ENCODE assay signal across 10 cellular contexts in genomic region chr6:106702046-106702445, GRCh38.
A peak's percentile ranks its signal among the peaks of the same experiment; 100 is the strongest.
DNase-seq lines count a peak whose midpoint lies in the region; ATAC-seq and TF ChIP-seq lines count a peak whose summit lies in the region.
"Had no signal": no experiment of that assay in that cellular context is flagged by ENCODE, and none has a peak within 500 bp of the region (broad histone marks: within the 10 kb centered on the region; RNA-seq: fewer than 3 reads in every experiment).

No MANE protein-coding gene starts in this region.

- peaks cover 0 to 3% (median 0%) of the 10 kb centered on the region in 7 donors for H3K4me1 Mint-ChIP-seq in naive thymus-derived CD4-positive, alpha-beta T cell

- H3K27ac Mint-ChIP-seq in naive thymus-derived CD4-positive, alpha-beta T cell = no peak overlapping the region

- no peak overlapping the region for H3K4ac ChIP-seq in neuronal stem cell (ENCODE audit: low read length)
- no peak overlapping the region for H3K4ac ChIP-seq in mesenchymal stem cell (ENCODE audit: low read depth in 1 of 2, low read length in 2 of 2)

- intact Hi-C loops in body of pancreas (cut with DNase I) = no loop called here
- intact Hi-C loops in naive thymus-derived CD4-positive, alpha-beta T cell (cut with micrococcal nuclease) = no loop called here

- H2BK12ac ChIP-seq in neuronal stem cell (ENCODE audit: low read length) (no peak overlapping the region), mesenchymal stem cell (ENCODE audit: low read length in 2 of 2) (no peak overlapping the region)

- H2BK15ac ChIP-seq in neuronal stem cell (ENCODE audit: low read length) = no peak overlapping the region
- H2BK15ac ChIP-seq in mesenchymal stem cell (ENCODE audit: low read depth, poor library complexity, severe bottlenecking) = no peak overlapping the region

- peaks cover 0 to 4% (median 0%) of the 10 kb centered on the region in 5 donors for H3K36me3 Mint-ChIP-seq in naive thymus-derived CD4-positive, alpha-beta T cell

- no peak overlapping the region for H3K4me3 Mint-ChIP-seq in naive thymus-derived CD4-positive, alpha-beta T cell

- TF ChIP-seq CTCF in body of pancreas (IDR thresholded peaks at IDR 0.05) = no peak

- TF ChIP-seq POLR2A in body of pancreas (IDR thresholded peaks at IDR 0.05) = no peak

- H3K27me3 ChIP-seq in body of pancreas (no peaks in the 10 kb centered on the region), neuronal stem cell (ENCODE audit: control insufficient read depth in 3 of 3, insufficient read depth in 3 of 3, low read depth in 1 of 3, low read length in 3 of 3) (peaks cover 0 to 4% (median 0%) of the 10 kb centered on the region in 3 experiments), mesenchymal stem cell (ENCODE audit: control insufficient read depth in 1 of 2, insufficient read depth in 1 of 2, low read length in 2 of 2) (peaks cover 0 to 32% of the 10 kb centered on the region in 2 experiments)
- no peaks in the 10 kb centered on the region for H3K27me3 ChIP-seq in naive thymus-derived CD4-positive, alpha-beta T cell (ENCODE audit: control insufficient read depth in 2 of 2, insufficient read depth in 2 of 2, low read length in 2 of 2)
- H3K27me3 ChIP-seq: ascending aorta had no signal

- H3K27me3 Mint-ChIP-seq in naive thymus-derived CD4-positive, alpha-beta T cell = peaks cover 15 to 39% (median 22%) of the 10 kb centered on the region in 5 donors

- CTCF ChIA-PET in naive thymus-derived CD4-positive, alpha-beta T cell (lab: Charles Lee) = no interaction called here

- ATAC-seq in GM18499 (IDR thresholded peaks at IDR 0.05; ENCODE audit: insufficient read depth, unreplicated experiment) (peak; percentile 18), GM21515 (IDR thresholded peaks at IDR 0.05; ENCODE audit: unreplicated experiment) (peak; percentile 42), HG03342 (IDR thresholded peaks at IDR 0.05; ENCODE audit: unreplicated experiment) (peak; percentile 50), body of pancreas (peak; percentile 19)
- no peak for ATAC-seq in naive thymus-derived CD4-positive, alpha-beta T cell

- H3K36me3 ChIP-seq in body of pancreas (replicated peaks in 1 of 2; ENCODE audit: insufficient read depth in 1 of 2, low read depth in 2 of 2) = no peaks in the 10 kb centered on the region
- no peaks in the 10 kb centered on the region for H3K36me3 ChIP-seq in naive thymus-derived CD4-positive, alpha-beta T cell (ENCODE audit: control insufficient read depth in 2 of 3, insufficient read depth in 3 of 3, low read length in 3 of 3)
- H3K36me3 ChIP-seq in neuronal stem cell (replicated peaks in 1 of 2; ENCODE audit: control insufficient read depth in 2 of 2, insufficient read depth in 2 of 2, low read length in 2 of 2) = no peaks in the 10 kb centered on the region
- H3K36me3 ChIP-seq in mesenchymal stem cell (ENCODE audit: control insufficient read depth in 1 of 2, insufficient read depth in 2 of 2, low read depth in 1 of 2, low read length in 2 of 2) = no peaks in the 10 kb centered on the region
- H3K36me3 ChIP-seq: ascending aorta had no signal

- H3K4me2 ChIP-seq in neuronal stem cell (ENCODE audit: insufficient read depth, low read length, poor library complexity, severe bottlenecking) = no peak overlapping the region
- no peak overlapping the region for H3K4me2 ChIP-seq in mesenchymal stem cell (ENCODE audit: low read length, poor library complexity, severe bottlenecking)
- H3K4me2 ChIP-seq: KMS-11 had no signal

- H2BK120ac ChIP-seq in neuronal stem cell (ENCODE audit: low read depth, low read length) (no peak overlapping the region), mesenchymal stem cell (ENCODE audit: low read depth, low read length) (no peak overlapping the region)

- H3K79me1 ChIP-seq in neuronal stem cell (ENCODE audit: low read depth, low read length) (no peaks in the 10 kb centered on the region), mesenchymal stem cell (replicated peaks; ENCODE audit: low read length, poor library complexity, severe bottlenecking) (no peaks in the 10 kb centered on the region)

- no peak overlapping the region for H2AK5ac ChIP-seq in neuronal stem cell (ENCODE audit: low read depth, low read length)
- H2AK5ac ChIP-seq in mesenchymal stem cell (ENCODE audit: low read length, severe bottlenecking) = no peak overlapping the region

- H4K91ac ChIP-seq in neuronal stem cell (ENCODE audit: low read depth, low read length, poor library complexity) (no peak overlapping the region), mesenchymal stem cell (ENCODE audit: low read length) (no peak overlapping the region)

- no peak overlapping the region for H3K23ac ChIP-seq in neuronal stem cell (ENCODE audit: low read depth, low read length, poor library complexity)
- H3K23ac ChIP-seq in mesenchymal stem cell (ENCODE audit: low read length in 2 of 2) = no peak overlapping the region

- H3K27ac ChIP-seq in body of pancreas = peak overlapping the region; percentile 83 to 94 (median 87)
- no peak overlapping the region for H3K27ac ChIP-seq in naive thymus-derived CD4-positive, alpha-beta T cell (ENCODE audit: low read depth, low read length)
- no peak overlapping the region for H3K27ac ChIP-seq in neuronal stem cell (replicated peaks; ENCODE audit: low read length)
- H3K27ac ChIP-seq in mesenchymal stem cell (ENCODE audit: low read length, poor library complexity, severe bottlenecking) = no peak overlapping the region
- H3K27ac ChIP-seq: ascending aorta, KMS-11 had no signal

- no peak overlapping the region for H2BK5ac ChIP-seq in neuronal stem cell (ENCODE audit: low read length)
- no peak overlapping the region for H2BK5ac ChIP-seq in mesenchymal stem cell (ENCODE audit: low read depth, low read length, poor library complexity, severe bottlenecking)

- H2AFZ ChIP-seq in neuronal stem cell (ENCODE audit: low read length) (no peak overlapping the region), mesenchymal stem cell (ENCODE audit: low read depth, low read length) (no peak overlapping the region)

- POLR2A ChIA-PET in naive thymus-derived CD4-positive, alpha-beta T cell (lab: Charles Lee) = no interaction called here

- H3K9me3 ChIP-seq in body of pancreas (no peaks in the 10 kb centered on the region), neuronal stem cell (replicated peaks in 1 of 2; ENCODE audit: control insufficient read depth in 2 of 2, insufficient read depth in 1 of 2, low read depth in 1 of 2, low read length in 2 of 2) (peaks cover 0 to 5% of the 10 kb centered on the region in 2 donors), mesenchymal stem cell (ENCODE audit: control insufficient read depth, low read length) (no peaks in the 10 kb centered on the region)
- no peaks in the 10 kb centered on the region for H3K9me3 ChIP-seq in naive thymus-derived CD4-positive, alpha-beta T cell (ENCODE audit: control insufficient read depth in 2 of 3, low read length in 3 of 3)
- H3K9me3 ChIP-seq: ascending aorta had no signal

- H3K9me3 Mint-ChIP-seq in naive thymus-derived CD4-positive, alpha-beta T cell = peaks cover 0 to 10% (median 5%) of the 10 kb centered on the region in 11 donors

- H4K8ac ChIP-seq in neuronal stem cell (ENCODE audit: low read depth, low read length) (no peak overlapping the region), mesenchymal stem cell (ENCODE audit: low read length) (no peak overlapping the region)

- H3K18ac ChIP-seq in neuronal stem cell (ENCODE audit: low read length) = no peak overlapping the region
- H3K18ac ChIP-seq in mesenchymal stem cell (ENCODE audit: low read depth in 1 of 2, low read length in 2 of 2) = no peak overlapping the region

- no peak overlapping the region for H3K4me3 ChIP-seq in body of pancreas
- H3K4me3 ChIP-seq in naive thymus-derived CD4-positive, alpha-beta T cell (ENCODE audit: low read length) = no peak overlapping the region
- H3K4me3 ChIP-seq in neuronal stem cell (ENCODE audit: low read length in 2 of 2) = no peak overlapping the region
- H3K4me3 ChIP-seq in mesenchymal stem cell (ENCODE audit: insufficient read depth in 1 of 2, low read depth in 1 of 2, low read length in 2 of 2) = no peak overlapping the region
- H3K4me3 ChIP-seq: ascending aorta had no signal

- H3K9ac ChIP-seq in neuronal stem cell (ENCODE audit: low read depth, low read length, poor library complexity) = no peak overlapping the region
- no peak overlapping the region for H3K9ac ChIP-seq in mesenchymal stem cell (ENCODE audit: low read length)
- H3K9ac ChIP-seq: KMS-11 had no signal

- H3K4me1 ChIP-seq in body of pancreas (peaks cover 39% of the 10 kb centered on the region), neuronal stem cell (ENCODE audit: control insufficient read depth in 2 of 2, insufficient read depth in 1 of 2, low read depth in 1 of 2, low read length in 2 of 2) (peaks cover 2 to 5% of the 10 kb centered on the region in 2 donors), mesenchymal stem cell (ENCODE audit: control insufficient read depth, insufficient read depth, low read depth, low read length) (no peaks in the 10 kb centered on the region)
- no peaks in the 10 kb centered on the region for H3K4me1 ChIP-seq in naive thymus-derived CD4-positive, alpha-beta T cell (ENCODE audit: control insufficient read depth in 2 of 2, insufficient read depth in 2 of 2, low read length in 2 of 2)
- H3K4me1 ChIP-seq: ascending aorta had no signal

- 18 to 24% methylated on average over 4 of the region's 4 CpGs for WGBS in body of pancreas, 2 donors
- WGBS in neuronal stem cell (ENCODE audit: extremely low coverage in 2 of 2, insufficient read length in 2 of 2, insufficient replicate concordance in 1 of 2), 2 donors = no CpG with 5 or more reads among the region's 4 CpGs
- 85% methylated on average over 3 of the region's 4 CpGs for WGBS in mesenchymal stem cell

- no peak overlapping the region for H3K14ac ChIP-seq in neuronal stem cell (ENCODE audit: low read length)
- no peak overlapping the region for H3K14ac ChIP-seq in mesenchymal stem cell (ENCODE audit: low read length in 2 of 2)

- peak in 1 of 4 donors; percentile 13 for DNase-seq in body of pancreas
- DNase-seq in naive thymus-derived CD4-positive, alpha-beta T cell = no peak
- no peak for DNase-seq in activated CD8-positive, alpha-beta memory T cell treated with anti-CD3 and anti-CD28 coated beads, Interleukin-2, amount 50 U/mL, for 48 hours
- no peak for DNase-seq in neuronal stem cell (ENCODE audit: low spot score)
- DNase-seq in mesenchymal stem cell = no peak

Comparison
In these comparisons a context has a peak if more than half of its experiments do, and no peak if none do; other contexts are left out.
1. H3K27ac ChIP-seq: peak in body of pancreas (4 of 4); none in naive thymus-derived CD4-positive, alpha-beta T cell (single experiment), neuronal stem cell (single experiment) and mesenchymal stem cell (single experiment).